35 cellular contexts compared by ENCODE assay signal in genomic region chr1:113373644-113374043, GRCh38.
"Had no signal": no experiment of that assay in that cellular context is flagged by ENCODE, and none has a peak within 500 bp of the region (broad histone marks: within the 10 kb centered on the region; RNA-seq: fewer than 3 reads in every experiment).

No MANE protein-coding gene starts in this region.

- DNase-seq: Karpas-422, Kasumi-1, MG63, MM.1S, MV-4-11, NCI-H1048, NCI-H1092, NCI-H1092 treated with DMSO at 0.1 percent for 48 hours, NCI-H1105, NCI-H1105 treated with DMSO at 0.1 percent for 48 hours, NCI-H1417, NCI-H1417 treated with DMSO at 0.1 percent for 48 hours, NCI-H1436, NCI-H1436 treated with DMSO at 0.1 percent for 48 hours, NCI-H146, NCI-H1694, NCI-H1694 treated with DMSO at 0.1 percent for 48 hours, NCI-H187, NCI-H187 treated with DMSO at 0.1 percent for 48 hours, NCI-H1930, NCI-H2029, NCI-H2029 treated with DMSO at 0.1 percent for 48 hours, NCI-H2081, NCI-H2081 treated with DMSO at 0.1 percent for 48 hours, NCI-H2107, NCI-H2171, NCI-H2171 treated with DMSO at 0.1 percent for 48 hours, NCI-H2227 treated with DMSO at 0.1 percent for 48 hours, NCI-H226, NCI-H345, NCI-H446, NCI-H446 treated with DMSO at 0.1 percent for 48 hours, NCI-H510A, NCI-H510A treated with DMSO at 0.1 percent for 48 hours, NCI-H524 had no signal

- H3K9me3 ChIP-seq: MG63 had no signal

- H3K4me3 ChIP-seq: MG63 had no signal

- H3K36me3 ChIP-seq: MG63 had no signal

- H3K27me3 ChIP-seq: MG63 had no signal
